ENCODE assay signal across 31 cellular contexts in genomic region chr9:101408374-101409078, GRCh38. TPM values are rescaled to one million over a fixed set of nuclear protein-coding genes. Genes with fewer than 3 reads are reported as not detected.
DNase-seq lines count a peak whose midpoint lies in the region; ATAC-seq, FAIRE-seq and TF ChIP-seq lines count a peak whose summit lies in the region.
"Had no signal": no experiment of that assay in that cellular context is flagged by ENCODE, and none has a peak within 500 bp of the region (broad histone marks: within the 10 kb centered on the region; RNA-seq: fewer than 3 reads in every experiment).

No MANE protein-coding gene starts in this region.

- no peak overlapping the region for H3K4me2 ChIP-seq in IMR-90 (ENCODE audit: low read depth, low read length)
- H3K4me2 ChIP-seq in H1 (ENCODE audit: insufficient read depth in 1 of 2, low read depth in 2 of 2, low read length in 2 of 2): no peak overlapping the region
- H3K4me2 ChIP-seq in osteoblast (ENCODE audit: insufficient read depth, low read length): no peak overlapping the region
- H3K4me2 ChIP-seq: KMS-11 had no signal

- TF ChIP-seq CTCF in IMR-90 (conservative IDR thresholded peaks at IDR 0.05; ENCODE audit: low read depth, low read length): no peak
- TF ChIP-seq CTCF in H1 (IDR thresholded peaks at IDR 0.05; ENCODE audit: control extremely low read depth in 1 of 3, insufficient read depth in 1 of 3, low read depth in 1 of 3, low read length in 3 of 3): no peak
- no peak for TF ChIP-seq CTCF in osteoblast (IDR thresholded peaks at IDR 0.05; ENCODE audit: extremely low read depth, low read depth, low read length)

- H4K91ac ChIP-seq in IMR-90 (ENCODE audit: insufficient read depth, low read depth, low read length): no peak overlapping the region
- H4K91ac ChIP-seq in H1 (replicated peaks; ENCODE audit: insufficient read length, low read length): no peak overlapping the region

- TF ChIP-seq POLR2A in IMR-90 (IDR thresholded peaks at IDR 0.05; ENCODE audit: low read depth, low read length): no peak
- TF ChIP-seq POLR2A in H1 (IDR thresholded peaks at IDR 0.05; ENCODE audit: control extremely low read depth in 1 of 2, low read depth in 2 of 2, low read length in 2 of 2): no peak

- H2AFZ ChIP-seq in IMR-90 (replicated peaks; ENCODE audit: low read length, poor library complexity) (no peak overlapping the region), H1 (ENCODE audit: low read length) (no peak overlapping the region), osteoblast (ENCODE audit: low read length) (no peak overlapping the region)

- H2BK120ac ChIP-seq in IMR-90 (ENCODE audit: low read depth, low read length) (no peak overlapping the region), H1 (replicated peaks; ENCODE audit: low read depth, low read length) (no peak overlapping the region)

- H3K23ac ChIP-seq in IMR-90 (ENCODE audit: low read depth, low read length): no peak overlapping the region
- no peak overlapping the region for H3K23ac ChIP-seq in H1 (ENCODE audit: insufficient read length)

- H3K9ac ChIP-seq in IMR-90 (ENCODE audit: low read depth, low read length) (no peak overlapping the region), H1 (replicated peaks in 1 of 4; ENCODE audit: extremely low read depth in 1 of 4, low read depth in 3 of 4, low read length in 3 of 4) (no peak overlapping the region)
- H3K9ac ChIP-seq: KMS-11 had no signal

- H3K4me1 ChIP-seq in IMR-90 (ENCODE audit: control insufficient read depth, insufficient read depth, low read length) (no peaks in the 10 kb centered on the region), H1 (replicated peaks in 1 of 4; ENCODE audit: control insufficient read depth in 3 of 4, insufficient read depth in 4 of 4, low read length in 3 of 4) (no peaks in the 10 kb centered on the region), osteoblast (ENCODE audit: insufficient read depth, low read length) (no peaks in the 10 kb centered on the region)
- H3K4me1 ChIP-seq: upper lobe of right lung had no signal

- POLR2A ChIA-PET in IMR-90 (lab: Charles Lee; ENCODE audit: unreplicated experiment): no interaction called here
- POLR2A ChIA-PET in H1 (lab: Charles Lee; ENCODE audit: partially characterized antibody): interaction anchor here (0.7 to 1.5 kb wide), 5 partner anchors 8 to 50 kb away, joined by 3 to 5 read pairs (median 4); partner anchors contain the start of gene ALDOB

- H3K56ac ChIP-seq in IMR-90 (ENCODE audit: extremely low read depth, insufficient read depth, low read length) (no peak overlapping the region), H1 (replicated peaks; ENCODE audit: insufficient read length, low read depth, low read length) (no peak overlapping the region)

- H3K27me3 ChIP-seq in IMR-90 (ENCODE audit: control insufficient read depth, insufficient read depth, low read length) (no peaks in the 10 kb centered on the region), H1 (replicated peaks in 1 of 4; ENCODE audit: control insufficient read depth in 3 of 4, extremely low read depth in 1 of 4, insufficient read depth in 3 of 4, low read length in 3 of 4) (no peaks in the 10 kb centered on the region), osteoblast (ENCODE audit: insufficient read depth, low read length) (no peaks in the 10 kb centered on the region)
- H3K27me3 ChIP-seq: dorsolateral prefrontal cortex, upper lobe of right lung had no signal

- H4K20me1 ChIP-seq in IMR-90 (ENCODE audit: insufficient read depth, low read length): no peaks in the 10 kb centered on the region
- no peaks in the 10 kb centered on the region for H4K20me1 ChIP-seq in H1 (replicated peaks in 1 of 2; ENCODE audit: control insufficient read depth in 1 of 2, insufficient read depth in 2 of 2, low read length in 2 of 2)
- H4K20me1 ChIP-seq in osteoblast (ENCODE audit: insufficient read depth, low read length): no peaks in the 10 kb centered on the region

- H3K27ac ChIP-seq in IMR-90 (ENCODE audit: insufficient read depth, low read length) (no peak overlapping the region), H1 (ENCODE audit: low read depth, low read length) (no peak overlapping the region), osteoblast (ENCODE audit: low read depth, low read length) (no peak overlapping the region)
- H3K27ac ChIP-seq: dorsolateral prefrontal cortex, KMS-11, upper lobe of right lung had no signal

- BruUV-seq in IMR-90 (replicated peaks; lab: Mats Ljungman, UMichigan): TSS peak; percentile 18

- TF ChIP-seq RAD21 in IMR-90 (IDR thresholded peaks at IDR 0.05; ENCODE audit: low read length) (no peak), H1 (IDR thresholded peaks at IDR 0.05 in 1 of 2, conservative IDR thresholded peaks at IDR 0.05 in 1 of 2; ENCODE audit: low read depth in 2 of 2, low read length in 2 of 2) (no peak)

- H3K79me1 ChIP-seq in IMR-90 (ENCODE audit: low read depth in 1 of 2, low read length in 2 of 2) (peaks cover 0 to 9% of the 10 kb centered on the region in 2 experiments; a peak in 1 of 4 replicates), H1 (ENCODE audit: low read depth, low read length) (no peaks in the 10 kb centered on the region)

- TF ChIP-seq EP300 in H1 (IDR thresholded peaks at IDR 0.05; ENCODE audit: borderline replicate concordance in 1 of 2, low read depth in 2 of 2, low read length in 2 of 2): no peak

- no peak overlapping the region for H4K8ac ChIP-seq in IMR-90 (ENCODE audit: low read depth in 2 of 2, low read length in 2 of 2)
- no peak overlapping the region for H4K8ac ChIP-seq in H1 (ENCODE audit: extremely low read depth, insufficient read depth, low read length)

- H4K5ac ChIP-seq in IMR-90 (ENCODE audit: low read depth, low read length): no peak overlapping the region
- no peak overlapping the region for H4K5ac ChIP-seq in H1 (ENCODE audit: insufficient read length, low read depth, low read length)

- H3K79me2 ChIP-seq in H1 (ENCODE audit: control insufficient read depth in 1 of 2, insufficient read depth in 2 of 2, low read length in 2 of 2) (no peaks in the 10 kb centered on the region), osteoblast (ENCODE audit: insufficient read depth, low read length) (no peaks in the 10 kb centered on the region)

- H3K36me3 ChIP-seq in IMR-90 (ENCODE audit: control insufficient read depth, insufficient read depth, low read length) (peaks cover 35% of the 10 kb centered on the region), H1 (ENCODE audit: control insufficient read depth in 2 of 4, insufficient read depth in 4 of 4, low read length in 3 of 4) (peaks cover 13 to 62% (median 46%) of the 10 kb centered on the region in 4 experiments), osteoblast (ENCODE audit: insufficient read depth, low read length) (peaks cover 58% of the 10 kb centered on the region)

- WGBS in IMR-90 (ENCODE audit: extremely low coverage in 2 of 2, insufficient read length in 1 of 2), 2 experiments: no CpG with 5 or more reads among the region's 5 CpGs
- WGBS in H1 (ENCODE audit: extremely low coverage in 1 of 2, insufficient coverage in 1 of 2, insufficient read length in 1 of 2, insufficient replicate concordance in 2 of 2, low coverage in 1 of 2, low lambda C conversion rate in 2 of 2, missing lambda C conversion rate in 1 of 2), 2 experiments: 86% methylated on average over 5 of the region's 5 CpGs; no CpG with 5 or more reads in 1 of the 2 experiments

- no peak overlapping the region for H2BK12ac ChIP-seq in H1 (ENCODE audit: low read depth, low read length)

- H2BK20ac ChIP-seq in IMR-90 (ENCODE audit: low read depth, low read length) (no peak overlapping the region), H1 (ENCODE audit: low read length) (no peak overlapping the region)

- H2AK9ac ChIP-seq in IMR-90 (replicated peaks; ENCODE audit: low read depth, low read length, poor library complexity): no peak overlapping the region

- H2BK5ac ChIP-seq in IMR-90 (ENCODE audit: low read depth, low read length, poor library complexity, severe bottlenecking) (no peak overlapping the region), H1 (ENCODE audit: low read depth, low read length) (no peak overlapping the region)

- FAIRE-seq in H1 (lab: Jason Lieb, UNC): no peak
- FAIRE-seq: RCC 7860, small intestine, TTC549 had no signal

- H3K9me1 ChIP-seq in IMR-90 (ENCODE audit: insufficient read depth, low read length): no peaks in the 10 kb centered on the region

- intact Hi-C loops in IMR-90 (cut with micrococcal nuclease): no loop called here

- no peak for ATAC-seq in IMR-90 (ENCODE audit: low read depth)
- ATAC-seq: left colon; naive thymus-derived CD8-positive, alpha-beta T cell; upper lobe of right lung had no signal

- DNase-seq in IMR-90: no peak
- DNase-seq in H1 (ENCODE audit: low read depth in 1 of 2, low spot score in 2 of 2): no peak
- DNase-seq in osteoblast (ENCODE audit: insufficient read length, low spot score, missing footprints): peak; percentile 26
- no peak for DNase-seq in COLO829 (ENCODE audit: low spot score)
- no peak for DNase-seq in NCI-H1930 (lab: John Stamatoyannopoulos, UW)
- DNase-seq in GF-D8 (lab: John Stamatoyannopoulos, UW): no peak
- DNase-seq: activated CD4-positive, alpha-beta T cell treated with anti-CD3 and anti-CD28 coated beads for 1 hour; activated effector memory CD4-positive, alpha-beta T cell treated with anti-CD3 and anti-CD28 coated beads, Interleukin-2, amount 50 U/mL, for 16 hours; activated naive CD8-positive, alpha-beta T cell treated with anti-CD3 and anti-CD28 coated beads, Interleukin-2, amount 10 ng/mL, durations not matched to agents 7 days and 5 days; CD4-positive, alpha-beta T cell; DMS79; dorsolateral prefrontal cortex; head of caudate nucleus; left colon; MV-4-11; NCI-H1694 treated with DMSO at 0.1 percent for 48 hours; NCI-H526; small intestine; stimulated activated CD4-positive, alpha-beta T cell treated with anti-CD3 and anti-CD28 coated beads, Interleukin-2, amount 100 ng/mL, for 24 hours; upper lobe of right lung had no signal

- H3K9me3 ChIP-seq in IMR-90 (ENCODE audit: control insufficient read depth, insufficient read depth, low read length) (peaks cover 64% of the 10 kb centered on the region), H1 (ENCODE audit: insufficient read depth in 2 of 2, low read depth in 1 of 2, low read length in 1 of 2) (peaks cover 49 to 54% of the 10 kb centered on the region in 2 experiments), osteoblast (ENCODE audit: low read depth, low read length) (peaks cover 44% of the 10 kb centered on the region)

- H2BK15ac ChIP-seq in IMR-90 (ENCODE audit: low read depth, low read length) (no peak overlapping the region), H1 (ENCODE audit: low read length) (no peak overlapping the region)

- H3K4ac ChIP-seq in IMR-90 (ENCODE audit: low read depth, low read length) (no peak overlapping the region), H1 (replicated peaks; ENCODE audit: insufficient read length, low read depth, low read length) (no peak overlapping the region)

- H3K18ac ChIP-seq in IMR-90 (ENCODE audit: low read depth, low read length) (no peak overlapping the region), H1 (ENCODE audit: extremely low read depth, low read length) (no peak overlapping the region)

- H3K4me3 ChIP-seq in IMR-90 (ENCODE audit: insufficient read depth, low read depth, low read length): no peak overlapping the region
- no peak overlapping the region for H3K4me3 ChIP-seq in H1 (ENCODE audit: extremely low read depth in 1 of 4, insufficient read depth in 2 of 4, low read depth in 3 of 4, low read length in 4 of 4)
- no peak overlapping the region for H3K4me3 ChIP-seq in osteoblast (ENCODE audit: insufficient read depth, low read length)
- H3K4me3 ChIP-seq: upper lobe of right lung had no signal

- H3K14ac ChIP-seq in IMR-90 (replicated peaks; ENCODE audit: low read depth, low read length) (no peak overlapping the region), H1 (ENCODE audit: insufficient read length) (no peak overlapping the region)

- CTCF ChIA-PET in IMR-90 (lab: Yijun Ruan, JAX): no interaction called here
- CTCF ChIA-PET in H1 (lab: Charles Lee; ENCODE audit: partially characterized antibody): interaction anchor here (0.6 to 1.3 kb wide), 7 partner anchors 14 to 1921 kb away, joined by 3 to 4 read pairs (median 3); no protein-coding TSS in a partner anchor

- in situ Hi-C loops in IMR-90 (cut with MboI; ENCODE audit: low sequenced_read_pairs): no loop called here

- dilution Hi-C loops in IMR-90 (cut with HindIII; ENCODE audit: low sequenced_read_pairs, unreplicated experiment): no loop called here

- H2AK5ac ChIP-seq in IMR-90 (ENCODE audit: low read depth, low read length) (no peak overlapping the region), H1 (ENCODE audit: low read depth, low read length) (no peak overlapping the region)

- no peaks in the 10 kb centered on the region for H3K23me2 ChIP-seq in H1 (ENCODE audit: low read depth, low read length)

RNA-seq across cellular contexts. Expression of gene ZNF189, which starts 9.9 kb away (rescaled TPM):
- total RNA-seq in IMR-90 (2012; rRNA removed) (19.9 and 21.4 TPM in 2 replicates), osteoblast (17.7 and 19.2 TPM in 2 replicates)
- polyA plus RNA-seq in IMR-90 (2012; rRNA removed) (3.7 and 5.9 TPM in 2 replicates), H1 (2011; rRNA removed) (1.1 and 1.9 TPM in 2 replicates)
- polyA plus RNA-seq in IMR-90 (2012; cell fraction: cytosol; rRNA removed): 0.43 and 0.67 TPM in 2 replicates
- polyA plus RNA-seq in IMR-90 (2012; cell fraction: nucleus; rRNA removed; ENCODE audit: low replicate concordance): 1.2 and 18.2 TPM in 2 replicates
- total RNA-seq in H1 (2021; fragmentation: NEBNext Ultra II Directional; extraction: Animal tissue kit (Norgen Biotek cat#: 25700)): 11.9 and 12.3 TPM in 2 replicates
- polyA plus RNA-seq in H1 (2011; cell fraction: cytosol; rRNA removed): 3.0 TPM
- polyA plus RNA-seq in H1 (2011; cell fraction: nucleus; rRNA removed): 1.3 TPM
- polyA plus RNA-seq in H1 (2012, experiment 1 of 2): 5.3 to 11.0 TPM (median 6.4 TPM) in 4 replicates
- 0.64 TPM for polyA plus RNA-seq in H1 (2012, experiment 2 of 2)
- polyA plus RNA-seq in H1 (2013, experiment 1 of 2): 6.0 TPM
- polyA plus RNA-seq in H1 (2013, experiment 2 of 2): 5.9 TPM
- 5.1 and 6.1 TPM in 2 replicates for polyA minus RNA-seq in H1 (2011; rRNA and poly(A)+ RNA removed)
- 6.5 TPM for polyA minus RNA-seq in H1 (2011; cell fraction: cytosol; rRNA and poly(A)+ RNA removed)
- polyA minus RNA-seq in H1 (2011; cell fraction: nucleus; rRNA and poly(A)+ RNA removed): 15.6 TPM

RNA-seq across cellular contexts. Expression of gene MRPL50, which starts 10.1 kb away (rescaled TPM):
- 8.6 and 11.1 TPM in 2 replicates for total RNA-seq in IMR-90 (2012; rRNA removed)
- polyA plus RNA-seq in IMR-90 (2012; rRNA removed): 6.4 and 7.5 TPM in 2 replicates
- polyA plus RNA-seq in IMR-90 (2012; cell fraction: cytosol; rRNA removed): 0.71 and 2.2 TPM in 2 replicates
- polyA plus RNA-seq in IMR-90 (2012; cell fraction: nucleus; rRNA removed; ENCODE audit: low replicate concordance): 0.13 and 2.2 TPM in 2 replicates
- 24.0 and 25.1 TPM in 2 replicates for total RNA-seq in H1 (2021; fragmentation: NEBNext Ultra II Directional; extraction: Animal tissue kit (Norgen Biotek cat#: 25700))
- 8.4 and 17.8 TPM in 2 replicates for polyA plus RNA-seq in H1 (2011; rRNA removed)
- 14.9 TPM for polyA plus RNA-seq in H1 (2011; cell fraction: cytosol; rRNA removed)
- polyA plus RNA-seq in H1 (2011; cell fraction: nucleus; rRNA removed): 3.2 TPM
- polyA plus RNA-seq in H1 (2012, experiment 1 of 2): 12.1 to 18.8 TPM (median 14.8 TPM) in 4 replicates
- polyA plus RNA-seq in H1 (2012, experiment 2 of 2): 11.9 TPM
- 18.6 TPM for polyA plus RNA-seq in H1 (2013, experiment 1 of 2)
- 19.2 TPM for polyA plus RNA-seq in H1 (2013, experiment 2 of 2)
- polyA minus RNA-seq in H1 (2011; rRNA and poly(A)+ RNA removed): 4.3 TPM in 2 replicates
- 3.9 TPM for polyA minus RNA-seq in H1 (2011; cell fraction: cytosol; rRNA and poly(A)+ RNA removed)
- 7.3 TPM for polyA minus RNA-seq in H1 (2011; cell fraction: nucleus; rRNA and poly(A)+ RNA removed)
- 10.3 and 12.3 TPM in 2 replicates for total RNA-seq in osteoblast

RNA-seq across cellular contexts. Expression of gene BAAT, which starts 23.7 kb away (rescaled TPM):
- total RNA-seq in IMR-90 (2012; rRNA removed) (under 0.01 TPM in 1 of 2 replicates, not detected in the other), osteoblast (under 0.01 TPM in 1 of 2 replicates, not detected in the other)
- polyA plus RNA-seq in IMR-90 (2012; rRNA removed) (not detected in 2 replicates), H1 (2011; rRNA removed) (0.08 and 0.09 TPM in 2 replicates)
- not detected in 2 replicates for polyA plus RNA-seq in IMR-90 (2012; cell fraction: cytosol; rRNA removed)
- 0.02 and 0.09 TPM in 2 replicates for polyA plus RNA-seq in IMR-90 (2012; cell fraction: nucleus; rRNA removed; ENCODE audit: low replicate concordance)
- total RNA-seq in H1 (2021; fragmentation: NEBNext Ultra II Directional; extraction: Animal tissue kit (Norgen Biotek cat#: 25700)): 0.17 TPM in 1 of 2 replicates, not detected in the other
- polyA plus RNA-seq in H1 (2011; cell fraction: cytosol; rRNA removed): 0.12 TPM
- polyA plus RNA-seq in H1 (2011; cell fraction: nucleus; rRNA removed): 0.13 TPM
- 0.10 to 0.15 TPM (median 0.11 TPM) in 3 of 4 replicates, not detected in the other for polyA plus RNA-seq in H1 (2012, experiment 1 of 2)
- not detected for polyA plus RNA-seq in H1 (2012, experiment 2 of 2)
- polyA plus RNA-seq in H1 (2013, experiment 1 of 2): 0.16 TPM
- polyA plus RNA-seq in H1 (2013, experiment 2 of 2): 0.17 TPM
- polyA minus RNA-seq in H1 (2011; rRNA and poly(A)+ RNA removed): 0.19 and 0.20 TPM in 2 replicates
- polyA minus RNA-seq in H1 (2011; cell fraction: cytosol; rRNA and poly(A)+ RNA removed): not detected
- 0.50 TPM for polyA minus RNA-seq in H1 (2011; cell fraction: nucleus; rRNA and poly(A)+ RNA removed)
- total RNA-seq: activated CD8-positive, alpha-beta T cell treated with anti-CD3 and anti-CD28 coated beads for 36 hours; activated naive CD8-positive, alpha-beta T cell treated with anti-CD3 and anti-CD28 coated beads, Interleukin-2, amount 10 ng/mL, durations not matched to agents 7 days and 5 days; CD4-positive, alpha-beta T cell; H4; left colon; mesenteric fat pad; naive thymus-derived CD8-positive, alpha-beta T cell; omental fat pad; subcutaneous adipose tissue had no signal
- polyA plus RNA-seq: naive thymus-derived CD8-positive, alpha-beta T cell had no signal

RNA-seq across cellular contexts. Expression of gene ALDOB, which starts 27.0 kb away (rescaled TPM):
- total RNA-seq in IMR-90 (2012; rRNA removed): not detected in 2 replicates
- not detected in 2 replicates for polyA plus RNA-seq in IMR-90 (2012; rRNA removed)
- polyA plus RNA-seq in IMR-90 (2012; cell fraction: cytosol; rRNA removed): not detected in 2 replicates
- not detected in 2 replicates for polyA plus RNA-seq in IMR-90 (2012; cell fraction: nucleus; rRNA removed; ENCODE audit: low replicate concordance)
- total RNA-seq in H1 (2021; fragmentation: NEBNext Ultra II Directional; extraction: Animal tissue kit (Norgen Biotek cat#: 25700)): not detected in 2 replicates
- not detected in 2 replicates for polyA plus RNA-seq in H1 (2011; rRNA removed)
- not detected for polyA plus RNA-seq in H1 (2011; cell fraction: cytosol; rRNA removed)
- not detected for polyA plus RNA-seq in H1 (2011; cell fraction: nucleus; rRNA removed)
- polyA plus RNA-seq in H1 (2012, experiment 1 of 2): not detected in 4 replicates
- not detected for polyA plus RNA-seq in H1 (2012, experiment 2 of 2)
- not detected for polyA plus RNA-seq in H1 (2013, experiment 1 of 2)
- polyA plus RNA-seq in H1 (2013, experiment 2 of 2): not detected
- polyA minus RNA-seq in H1 (2011; rRNA and poly(A)+ RNA removed): not detected in 2 replicates
- polyA minus RNA-seq in H1 (2011; cell fraction: cytosol; rRNA and poly(A)+ RNA removed): not detected
- not detected for polyA minus RNA-seq in H1 (2011; cell fraction: nucleus; rRNA and poly(A)+ RNA removed)
- total RNA-seq in osteoblast: not detected in 2 replicates
- total RNA-seq: activated CD8-positive, alpha-beta T cell treated with anti-CD3 and anti-CD28 coated beads for 36 hours; activated naive CD8-positive, alpha-beta T cell treated with anti-CD3 and anti-CD28 coated beads, Interleukin-2, amount 10 ng/mL, durations not matched to agents 7 days and 5 days; CD4-positive, alpha-beta T cell; H4; HT-29; naive thymus-derived CD8-positive, alpha-beta T cell; subcutaneous adipose tissue; T-helper 1 cell treated with Interleukin-12 subunit alpha and Interleukin-12 subunit beta and Interleukin-4 antibody, amounts not matched to agents 30 ng/mL and 1 ng/mL, for 36 hours; upper lobe of right lung had no signal
- polyA plus RNA-seq: naive thymus-derived CD8-positive, alpha-beta T cell had no signal
